In genomic region chr16:86572041-86572521, GRCh38 we compare ENCODE assay signal across 24 cellular contexts. TPM values are rescaled to one million over a fixed set of nuclear protein-coding genes. Genes with fewer than 3 reads are reported as not detected.
DNase-seq lines count a peak whose midpoint lies in the region; ATAC-seq, FAIRE-seq and TF ChIP-seq lines count a peak whose summit lies in the region.
"Had no signal": no experiment of that assay in that cellular context is flagged by ENCODE, and none has a peak within 500 bp of the region (broad histone marks: within the 10 kb centered on the region; RNA-seq: fewer than 3 reads in every experiment).

No MANE protein-coding gene starts in this region.

- intact Hi-C loops in heart left ventricle (cut with DNase I), result loop anchor here in 8 of 10 donors (5.0 to 10.0 kb wide), 7 partner anchors 83 to 485 kb away; no protein-coding TSS in a partner anchor
- intact Hi-C loops in Right ventricle myocardium superior (cut with DNase I), result loop anchor here (10.0 kb wide), 2 partner anchors 193 to 263 kb away; no protein-coding TSS in a partner anchor
- intact Hi-C loops in kidney (cut with DNase I), result no loop called here

- H3K4me1 ChIP-seq in heart left ventricle (peaks cover 0 to 43% (median 10%) of the 10 kb centered on the region in 12 donors), kidney (ENCODE audit: control insufficient read depth in 1 of 2, insufficient read depth in 1 of 2, low read depth in 1 of 2, low read length in 2 of 2) (peaks cover 0 to 10% of the 10 kb centered on the region in 2 donors), skeletal muscle satellite cell (ENCODE audit: control insufficient read depth, insufficient read depth, low read length) (peaks cover 53% of the 10 kb centered on the region)

- H3K4me2 ChIP-seq in skeletal muscle satellite cell (ENCODE audit: low read length), result peak overlapping the region; percentile 90

- TF ChIP-seq POLR2A in heart left ventricle (IDR thresholded peaks at IDR 0.05), result no peak

- no peaks in the 10 kb centered on the region for H3K36me3 ChIP-seq in heart left ventricle
- no peaks in the 10 kb centered on the region for H3K36me3 ChIP-seq in kidney (ENCODE audit: control insufficient read depth in 1 of 2, insufficient read depth in 2 of 2, low read length in 2 of 2)
- peaks cover 70% of the 10 kb centered on the region for H3K36me3 ChIP-seq in skeletal muscle satellite cell (ENCODE audit: insufficient read depth, low read length)
- H3K36me3 ChIP-seq: WERI-Rb-1 had no signal

- H3K4me3 ChIP-seq in heart left ventricle (peak overlapping the region in 7 of 12 donors; percentile 56 to 83 (median 65)), astrocyte of the cerebellum (ENCODE audit: low read depth, low read length) (peak overlapping the region; percentile 74), kidney (ENCODE audit: low read length in 2 of 2) (peak overlapping the region in 1 of 2 donors; percentile 55), skeletal muscle satellite cell (ENCODE audit: low read length) (peak overlapping the region; percentile 90)

- TF ChIP-seq CTCF in heart left ventricle (IDR thresholded peaks at IDR 0.05), result no peak
- no peak for TF ChIP-seq CTCF in astrocyte of the cerebellum (IDR thresholded peaks at IDR 0.05; ENCODE audit: low read depth, low read length, missing control alignments)
- no peak for TF ChIP-seq CTCF in kidney (IDR thresholded peaks at IDR 0.05; ENCODE audit: borderline replicate concordance, extremely low read depth, insufficient read depth)

- no peaks in the 10 kb centered on the region for H3K9me3 ChIP-seq in heart left ventricle
- H3K9me3 ChIP-seq in kidney (ENCODE audit: control insufficient read depth in 1 of 2, low read length in 2 of 2), result no peaks in the 10 kb centered on the region
- H3K9me3 ChIP-seq in skeletal muscle satellite cell (replicated peaks; ENCODE audit: low read length), result no peaks in the 10 kb centered on the region

- ATAC-seq in heart left ventricle (no peak), Right ventricle myocardium superior (ENCODE audit: poor library complexity) (no peak), HG03565 (IDR thresholded peaks at IDR 0.05; ENCODE audit: unreplicated experiment) (no peak)
- ATAC-seq: left colon had no signal

- H3K27me3 ChIP-seq in heart left ventricle (peaks cover 24 to 100% (median 63%) of the 10 kb centered on the region in 9 donors), skeletal muscle satellite cell (ENCODE audit: control insufficient read depth, insufficient read depth, low read length) (no peaks in the 10 kb centered on the region)

- in situ Hi-C loops in astrocyte of the cerebellum (cut with HindIII; ENCODE audit: low sequenced_read_pairs), result loop anchor here (25.0 kb wide), 2 partner anchors 465 to 690 kb away; no protein-coding TSS in a partner anchor

- DNase-seq in heart left ventricle (no peak), Right ventricle myocardium superior (no peak), astrocyte of the cerebellum (ENCODE audit: low read depth) (no peak), kidney (peak; percentile 29), D341Med (ENCODE audit: low spot score) (no peak), amygdala (lab: John Stamatoyannopoulos, UW) (no peak)
- DNase-seq: activated CD4-positive, alpha-beta memory T cell treated with anti-CD3 and anti-CD28 coated beads for 36 hours; activated T-cell treated with anti-CD3 and anti-CD28 coated beads for 4 hours; amniotic stem cell; cortex of kidney; DMS153; left colon; NCI-H1417; NCI-H526; posterior cingulate gyrus; T-helper 2 cell; WERI-Rb-1 had no signal

- no peak for FAIRE-seq in kidney (lab: Jason Lieb, UNC)
- FAIRE-seq: A204.1, GM12891, H54 had no signal

- H3K27ac ChIP-seq in heart left ventricle (peak overlapping the region in 7 of 12 donors; percentile 32 to 89 (median 67)), kidney (ENCODE audit: low read depth in 2 of 2, low read length in 2 of 2) (peak overlapping the region; percentile 43 to 85)
- H3K27ac ChIP-seq: epithelial cell of prostate, WERI-Rb-1 had no signal

- H3K9ac ChIP-seq in kidney (ENCODE audit: low read length in 2 of 2) (peak overlapping the region in 1 of 2 donors; percentile 15), skeletal muscle satellite cell (ENCODE audit: low read depth, low read length) (peak overlapping the region; percentile 98)

- 43 to 61% (median 58%) methylated on average over 12 of the region's 12 CpGs for WGBS in heart left ventricle, 4 donors

RNA-seq across cellular contexts. Expression of gene FOXC2, which starts 5.5 kb away (rescaled TPM):
- total RNA-seq in heart left ventricle (1 to 10 TPM; 1.1 to 3.3 (median 1.7) TPM), Right ventricle myocardium superior (1.4 TPM), kidney (6.3 TPM)
- polyA plus RNA-seq in heart left ventricle (1 to 10 TPM in 1 of 2 donors, under 1 TPM in 1; 0.76 to 1.0 TPM), kidney (ENCODE audit: insufficient read depth, low read depth, low replicate concordance) (3.8 TPM)
- 3.0 and 3.5 TPM in 2 replicates for total RNA-seq in skeletal muscle satellite cell (2012; rRNA removed)
- total RNA-seq: activated CD4-positive, alpha-beta memory T cell treated with anti-CD3 and anti-CD28 coated beads for 36 hours had no signal
- polyA plus RNA-seq: CD14-positive monocyte had no signal

RNA-seq across cellular contexts. Expression of gene FOXL1, which starts 6.3 kb away (rescaled TPM):
- total RNA-seq in heart left ventricle (1 to 10 TPM in 3 of 9 donors, under 1 TPM in 6; 0.44 to 1.4 (median 0.72) TPM), Right ventricle myocardium superior (0.75 TPM), kidney (2.0 TPM)
- polyA plus RNA-seq in heart left ventricle (under 1 TPM; 0.57 to 0.69 TPM), kidney (ENCODE audit: insufficient read depth, low read depth, low replicate concordance) (0.52 TPM)
- 23.1 and 24.9 TPM in 2 replicates for total RNA-seq in skeletal muscle satellite cell (2012; rRNA removed)
- total RNA-seq: activated CD4-positive, alpha-beta memory T cell treated with anti-CD3 and anti-CD28 coated beads for 36 hours had no signal
- polyA plus RNA-seq: CD14-positive monocyte had no signal

RNA-seq across cellular contexts. Expression of gene MTHFSD, which starts 17.0 kb away (rescaled TPM):
- total RNA-seq in heart left ventricle (10 to 100 TPM in 6 of 9 donors, 1 to 10 TPM in 3; 3.9 to 17.0 (median 11.6) TPM), Right ventricle myocardium superior (9.6 TPM), kidney (26.2 TPM)
- polyA plus RNA-seq in heart left ventricle (1 to 10 TPM; 5.6 to 6.8 TPM), kidney (ENCODE audit: insufficient read depth, low read depth, low replicate concordance) (11.3 TPM)
- 11.9 and 13.3 TPM in 2 replicates for total RNA-seq in skeletal muscle satellite cell (2012; rRNA removed)
